ENCODE assay signal across 8 cellular contexts in genomic region chrX:49041683-49042529, GRCh38. TPM values are rescaled to one million over a fixed set of nuclear protein-coding genes. Genes with fewer than 3 reads are reported as not detected.
DNase-seq lines count a peak whose midpoint lies in the region; ATAC-seq and TF ChIP-seq lines count a peak whose summit lies in the region.

No MANE protein-coding gene starts in this region.

- H3K9me3 ChIP-seq in SU-DHL-6 (ENCODE audit: insufficient read depth, low read length): no peaks in the 10 kb centered on the region

- no peaks in the 10 kb centered on the region for H3K9me3 Mint-ChIP-seq in endothelial cell (ENCODE audit: unreplicated experiment)
- peaks cover 18% of the 10 kb centered on the region for H3K9me3 Mint-ChIP-seq in nephron

- peaks cover 10% of the 10 kb centered on the region for H3K36me3 Mint-ChIP-seq in endothelial cell (ENCODE audit: low read depth, unreplicated experiment)
- peaks cover 23% of the 10 kb centered on the region for H3K36me3 Mint-ChIP-seq in nephron (ENCODE audit: low read depth)

- DNase-seq in Right ventricle myocardium superior (peak; percentile 47), cardiac septum (ENCODE audit: low spot score) (no peak), endothelial cell (ENCODE audit: low spot score) (no peak), DMS79 (lab: John Stamatoyannopoulos, UW) (no peak), NCI-H187 (lab: John Stamatoyannopoulos, UW) (no peak), mucosa of gallbladder (ENCODE audit: low spot score) (no peak)

- H3K4me1 Mint-ChIP-seq in endothelial cell (ENCODE audit: unreplicated experiment) (peaks cover 28% of the 10 kb centered on the region), nephron (peaks cover 22% of the 10 kb centered on the region)

- ATAC-seq in Right ventricle myocardium superior (ENCODE audit: poor library complexity): no peak

- H3K36me3 ChIP-seq in SU-DHL-6 (ENCODE audit: low read length): no peaks in the 10 kb centered on the region

- H3K9ac ChIP-seq in SU-DHL-6 (ENCODE audit: low read length): peak overlapping the region; percentile 67

- no peak overlapping the region for H3K27ac ChIP-seq in SU-DHL-6 (ENCODE audit: low read depth, low read length)

- intact Hi-C loops in Right ventricle myocardium superior (cut with DNase I): no loop called here
- intact Hi-C loops in cardiac septum (cut with DNase I): loop anchor here (5.0 kb wide), 3 partner anchors 70 to 240 kb away; partner anchors contain the start of genes HDAC6, KCND1 and OTUD5

- no peaks in the 10 kb centered on the region for H3K79me2 ChIP-seq in SU-DHL-6 (ENCODE audit: insufficient read depth, low read length)

- no peaks in the 10 kb centered on the region for H3K9me2 ChIP-seq in SU-DHL-6 (replicated peaks; ENCODE audit: insufficient read depth, low read length)

- TF ChIP-seq CTCF in SU-DHL-6 (IDR thresholded peaks at IDR 0.05; ENCODE audit: insufficient read depth, low read length, poor library complexity, severe bottlenecking) (no peak), endothelial cell (IDR thresholded peaks at IDR 0.05; ENCODE audit: unreplicated experiment) (no peak), nephron (IDR thresholded peaks at IDR 0.05; ENCODE audit: unreplicated experiment in 3 of 3) (no peak)

- H3F3A ChIP-seq in SU-DHL-6 (ENCODE audit: insufficient read depth): no peaks in the 10 kb centered on the region

- no peak overlapping the region for H2AFZ ChIP-seq in SU-DHL-6 (ENCODE audit: low read depth, low read length, severe bottlenecking)

- H3K27ac Mint-ChIP-seq in endothelial cell (ENCODE audit: unreplicated experiment) (peak overlapping the region; percentile 93), nephron (peak overlapping the region; percentile 94 to 95 (median 94))

- H3K27me3 Mint-ChIP-seq in endothelial cell (ENCODE audit: unreplicated experiment) (peaks cover 11% of the 10 kb centered on the region), nephron (ENCODE audit: low read depth) (no peaks in the 10 kb centered on the region)

- H3K27me3 ChIP-seq in SU-DHL-6 (ENCODE audit: low read length): no peaks in the 10 kb centered on the region

- no peaks in the 10 kb centered on the region for H4K20me1 ChIP-seq in SU-DHL-6 (ENCODE audit: low read depth, low read length)

- peak overlapping the region; percentile 61 for H3K4me2 ChIP-seq in SU-DHL-6 (ENCODE audit: low read depth, low read length, poor library complexity, severe bottlenecking)

- peak overlapping the region; percentile 64 for H3K4me3 ChIP-seq in SU-DHL-6 (ENCODE audit: insufficient read depth, low read length, poor library complexity, severe bottlenecking)

- peak overlapping the region; percentile 95 for H3K4me3 Mint-ChIP-seq in endothelial cell (ENCODE audit: unreplicated experiment)
- H3K4me3 Mint-ChIP-seq in nephron: peak overlapping the region; percentile 92 to 97 (median 97)

RNA-seq across cellular contexts. Expression of gene TFE3, which starts 1.3 kb away (rescaled TPM):
- 19.3 TPM for total RNA-seq in Right ventricle myocardium superior
- total RNA-seq in cardiac septum: 21.9 TPM
- 31.0 TPM for total RNA-seq in endothelial cell (ENCODE audit: unreplicated experiment)
- 59.5 TPM for total RNA-seq in mucosa of gallbladder

RNA-seq across cellular contexts. Expression of gene CCDC120, which starts 16.9 kb away (rescaled TPM):
- total RNA-seq in Right ventricle myocardium superior (1.2 TPM), cardiac septum (1.7 TPM), endothelial cell (ENCODE audit: unreplicated experiment) (22.5 TPM), mucosa of gallbladder (18.8 TPM)

RNA-seq across cellular contexts. Expression of gene PRAF2, which starts 31.9 kb away (rescaled TPM):
- 6.9 TPM for total RNA-seq in Right ventricle myocardium superior
- 14.8 TPM for total RNA-seq in cardiac septum
- 22.3 TPM for total RNA-seq in endothelial cell (ENCODE audit: unreplicated experiment)
- 41.8 TPM for total RNA-seq in mucosa of gallbladder

RNA-seq across cellular contexts. Expression of gene WDR45, which starts 37.8 kb away (rescaled TPM):
- total RNA-seq in Right ventricle myocardium superior (79.0 TPM), cardiac septum (68.1 TPM), endothelial cell (ENCODE audit: unreplicated experiment) (46.4 TPM), mucosa of gallbladder (65.5 TPM)

RNA-seq across cellular contexts. Expression of gene GRIPAP1, which starts 39.8 kb away (rescaled TPM):
- total RNA-seq in Right ventricle myocardium superior (17.7 TPM), cardiac septum (24.9 TPM), endothelial cell (ENCODE audit: unreplicated experiment) (63.6 TPM), mucosa of gallbladder (52.7 TPM)
